In the genomic region with DNA sequence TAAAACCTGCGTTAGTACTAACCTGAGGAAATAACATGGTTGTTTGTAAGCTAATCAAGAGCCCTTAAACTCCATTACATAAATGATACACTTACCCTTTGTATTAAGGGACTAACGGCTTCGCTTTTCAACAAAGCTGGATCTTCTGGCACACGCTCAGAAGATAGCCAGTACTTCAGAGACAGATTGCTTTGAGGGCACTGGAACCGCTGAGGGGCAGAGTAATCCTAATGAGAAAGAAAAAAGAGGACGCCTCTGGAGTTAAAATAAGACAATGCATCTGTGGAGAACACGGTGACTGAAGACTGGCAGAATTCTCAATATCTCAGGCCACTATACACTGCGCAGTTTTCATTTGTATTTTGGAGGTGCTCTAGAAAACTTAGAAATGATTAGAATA, we compare ENCODE assay signal across 8 cellular contexts. TPM values are rescaled to one million over a fixed set of nuclear protein-coding genes. Genes with fewer than 3 reads are reported as not detected.
A peak's percentile ranks its signal among the peaks of the same experiment; 100 is the strongest.
DNase-seq lines count a peak whose midpoint lies in the region; ATAC-seq, FAIRE-seq and TF ChIP-seq lines count a peak whose summit lies in the region.

No MANE protein-coding gene starts in this region.

- H3K4me3 ChIP-seq in left ventricle myocardium inferior: peak overlapping the region; percentile 88
- peak overlapping the region; percentile 94 for H3K4me3 ChIP-seq in iPS-18a (ENCODE audit: low read length)
- H3K4me3 ChIP-seq in urinary bladder (ENCODE audit: low read depth, low read length): peak overlapping the region; percentile 89

- WGBS in urinary bladder: 77% methylated on average over 8 of the region's 8 CpGs

- TF ChIP-seq CTCF in left ventricle myocardium inferior (IDR thresholded peaks at IDR 0.05; ENCODE audit: borderline replicate concordance) (no peak), WTC11 (IDR thresholded peaks at IDR 0.05) (no peak)

- DNase-seq in left ventricle myocardium inferior (no peak), cardiac septum (ENCODE audit: low spot score) (no peak), WTC11 (ENCODE audit: low spot score) (no peak), A172 (ENCODE audit: low spot score) (no peak), RCC 7860 (ENCODE audit: low spot score) (no peak)

- H3K27me3 ChIP-seq in left ventricle myocardium inferior (ENCODE audit: low read depth) (no peaks in the 10 kb centered on the region), iPS-18a (ENCODE audit: control insufficient read depth, insufficient read depth, low read length) (no peaks in the 10 kb centered on the region)

- intact Hi-C loops in left ventricle myocardium inferior (cut with micrococcal nuclease): no loop called here
- intact Hi-C loops in cardiac septum (cut with DNase I): no loop called here

- POLR2A ChIA-PET in WTC11 (lab: Charles Lee): no interaction called here

- ATAC-seq in WTC11 (no peak), HG03460 (IDR thresholded peaks at IDR 0.05; ENCODE audit: unreplicated experiment) (no peak)

- no peak overlapping the region for H3K9ac ChIP-seq in iPS-18a (ENCODE audit: low read length)

- H3K27me3 Mint-ChIP-seq in WTC11 (ENCODE audit: low read depth): no peaks in the 10 kb centered on the region

- 0 out of 2 replicates have a peak overlapping the region, but pooled peaks have one; percentile 91 for H3K27ac Mint-ChIP-seq in WTC11

- no peak for FAIRE-seq in RCC 7860 (lab: Jason Lieb, UNC)

- H3K9me3 Mint-ChIP-seq in WTC11: no peaks in the 10 kb centered on the region

- peak overlapping the region; percentile 93 for H3K4me3 Mint-ChIP-seq in WTC11

- H3K4me1 Mint-ChIP-seq in WTC11: peaks cover 20% of the 10 kb centered on the region

- CTCF ChIA-PET in WTC11 (lab: Charles Lee): interaction anchor here (2.0 kb wide), 1 partner anchor 132 kb away, joined by 10 read pairs; no protein-coding TSS in a partner anchor

- H3K36me3 ChIP-seq in left ventricle myocardium inferior (no peaks in the 10 kb centered on the region), iPS-18a (ENCODE audit: control insufficient read depth, low read depth, low read length) (no peaks in the 10 kb centered on the region), urinary bladder (ENCODE audit: insufficient read depth) (no peaks in the 10 kb centered on the region)

- H3K27ac ChIP-seq in left ventricle myocardium inferior (replicated peaks): peak overlapping the region; percentile 97
- no peak overlapping the region for H3K27ac ChIP-seq in iPS-18a (ENCODE audit: low read length)
- H3K27ac ChIP-seq in urinary bladder (ENCODE audit: low read depth): no peak overlapping the region

- H3K9me3 ChIP-seq in left ventricle myocardium inferior (replicated peaks): no peaks in the 10 kb centered on the region
- H3K9me3 ChIP-seq in iPS-18a (ENCODE audit: control insufficient read depth, low read depth, low read length): no peaks in the 10 kb centered on the region

- no peaks in the 10 kb centered on the region; the same call in 1 of the 2 replicates for H3K36me3 Mint-ChIP-seq in WTC11

- H3K4me1 ChIP-seq in left ventricle myocardium inferior (peaks cover 48% of the 10 kb centered on the region), iPS-18a (ENCODE audit: control insufficient read depth, low read depth, low read length) (peaks cover 18% of the 10 kb centered on the region), urinary bladder (ENCODE audit: insufficient read depth) (no peaks in the 10 kb centered on the region)

TF ChIP-seq in WTC11, 78 proteins besides CTCF, POLR2A, EP300 and RAD21:
- TF ChIP-seq, protein P1, sequence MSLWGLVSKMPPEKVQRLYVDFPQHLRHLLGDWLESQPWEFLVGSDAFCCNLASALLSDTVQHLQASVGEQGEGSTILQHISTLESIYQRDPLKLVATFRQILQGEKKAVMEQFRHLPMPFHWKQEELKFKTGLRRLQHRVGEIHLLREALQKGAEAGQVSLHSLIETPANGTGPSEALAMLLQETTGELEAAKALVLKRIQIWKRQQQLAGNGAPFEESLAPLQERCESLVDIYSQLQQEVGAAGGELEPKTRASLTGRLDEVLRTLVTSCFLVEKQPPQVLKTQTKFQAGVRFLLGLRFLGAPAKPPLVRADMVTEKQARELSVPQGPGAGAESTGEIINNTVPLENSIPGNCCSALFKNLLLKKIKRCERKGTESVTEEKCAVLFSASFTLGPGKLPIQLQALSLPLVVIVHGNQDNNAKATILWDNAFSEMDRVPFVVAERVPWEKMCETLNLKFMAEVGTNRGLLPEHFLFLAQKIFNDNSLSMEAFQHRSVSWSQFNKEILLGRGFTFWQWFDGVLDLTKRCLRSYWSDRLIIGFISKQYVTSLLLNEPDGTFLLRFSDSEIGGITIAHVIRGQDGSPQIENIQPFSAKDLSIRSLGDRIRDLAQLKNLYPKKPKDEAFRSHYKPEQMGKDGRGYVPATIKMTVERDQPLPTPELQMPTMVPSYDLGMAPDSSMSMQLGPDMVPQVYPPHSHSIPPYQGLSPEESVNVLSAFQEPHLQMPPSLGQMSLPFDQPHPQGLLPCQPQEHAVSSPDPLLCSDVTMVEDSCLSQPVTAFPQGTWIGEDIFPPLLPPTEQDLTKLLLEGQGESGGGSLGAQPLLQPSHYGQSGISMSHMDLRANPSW (CRISPR knock-in tag; conservative IDR thresholded peaks at IDR 0.05; ENCODE audit: low read depth): no peak
- no peak for TF ChIP-seq ZNF138 (CRISPR knock-in tag; conservative IDR thresholded peaks at IDR 0.05)
- no peak for TF ChIP-seq OVOL2 (CRISPR knock-in tag; IDR thresholded peaks at IDR 0.05; ENCODE audit: borderline replicate concordance)
- TF ChIP-seq IRF2 (CRISPR knock-in tag; IDR thresholded peaks at IDR 0.05; ENCODE audit: borderline replicate concordance, low read depth): no peak
- TF ChIP-seq TEAD4 (CRISPR knock-in tag; IDR thresholded peaks at IDR 0.05): no peak
- TF ChIP-seq, protein P2, sequence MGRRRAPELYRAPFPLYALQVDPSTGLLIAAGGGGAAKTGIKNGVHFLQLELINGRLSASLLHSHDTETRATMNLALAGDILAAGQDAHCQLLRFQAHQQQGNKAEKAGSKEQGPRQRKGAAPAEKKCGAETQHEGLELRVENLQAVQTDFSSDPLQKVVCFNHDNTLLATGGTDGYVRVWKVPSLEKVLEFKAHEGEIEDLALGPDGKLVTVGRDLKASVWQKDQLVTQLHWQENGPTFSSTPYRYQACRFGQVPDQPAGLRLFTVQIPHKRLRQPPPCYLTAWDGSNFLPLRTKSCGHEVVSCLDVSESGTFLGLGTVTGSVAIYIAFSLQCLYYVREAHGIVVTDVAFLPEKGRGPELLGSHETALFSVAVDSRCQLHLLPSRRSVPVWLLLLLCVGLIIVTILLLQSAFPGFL (CRISPR knock-in tag; IDR thresholded peaks at IDR 0.05; ENCODE audit: borderline replicate concordance): no peak
- no peak for TF ChIP-seq NFYB (CRISPR knock-in tag; conservative IDR thresholded peaks at IDR 0.05; ENCODE audit: low read depth)
- TF ChIP-seq MYBL2 (CRISPR knock-in tag; IDR thresholded peaks at IDR 0.05): no peak
- TF ChIP-seq RELA (CRISPR knock-in tag; IDR thresholded peaks at IDR 0.05; ENCODE audit: borderline replicate concordance): no peak
- no peak for TF ChIP-seq ESRRA (CRISPR knock-in tag; IDR thresholded peaks at IDR 0.05; ENCODE audit: borderline replicate concordance)

RNA-seq across cellular contexts. Expression of a gene that starts 1.5 kb away (rescaled TPM):
- total RNA-seq in left ventricle myocardium inferior (294 TPM), cardiac septum (247 TPM), WTC11 (2021) (122 to 125 TPM (median 123 TPM) in 3 replicates), urinary bladder (175 TPM)
- polyA plus RNA-seq in urinary bladder: 97.2 TPM
- 64.4 and 77.9 TPM in 2 replicates for total RNA-seq in A172 (2014; rRNA removed; shearing (Covaris generic))
